In the genomic region with DNA sequence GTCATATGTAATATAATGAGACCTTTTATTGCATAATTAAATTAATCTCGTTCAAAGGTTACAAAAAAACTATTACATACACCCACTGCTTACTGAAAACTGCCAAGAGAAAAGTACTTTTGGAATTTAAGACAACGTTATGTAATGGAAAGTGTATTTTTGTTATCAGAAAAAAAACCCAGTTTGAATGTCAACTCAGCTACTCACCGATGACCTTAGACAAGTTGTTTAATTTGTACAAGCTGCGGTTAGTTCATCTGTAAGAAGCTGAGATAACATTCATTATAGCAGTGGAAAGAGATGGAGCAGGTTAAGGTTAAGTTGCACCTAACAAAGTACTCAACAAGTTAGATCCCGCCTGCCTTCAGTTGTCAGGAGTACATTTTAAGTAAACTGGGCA, we compare ENCODE assay signal across 8 cellular contexts. TPM values are rescaled to one million over a fixed set of nuclear protein-coding genes. Genes with fewer than 3 reads are reported as not detected.
DNase-seq lines count a peak whose midpoint lies in the region; ATAC-seq and TF ChIP-seq lines count a peak whose summit lies in the region.

No MANE protein-coding gene starts in this region.

- no peak for ATAC-seq in central memory CD8-positive, alpha-beta T cell (replicated peaks; ENCODE audit: extremely low read depth, poor library complexity, severe bottlenecking)
- ATAC-seq in HG02884 (IDR thresholded peaks at IDR 0.05; ENCODE audit: unreplicated experiment) (no peak), GM21619 (IDR thresholded peaks at IDR 0.05; ENCODE audit: unreplicated experiment) (no peak), GM19328 (IDR thresholded peaks at IDR 0.05; ENCODE audit: unreplicated experiment) (no peak)

- no peaks in the 10 kb centered on the region for H3K9me3 ChIP-seq in A673 (ENCODE audit: low read depth, low read length, poor library complexity, severe bottlenecking)
- no peaks in the 10 kb centered on the region for H3K9me3 ChIP-seq in muscle layer of duodenum (ENCODE audit: control insufficient read depth in 1 of 2, low read length in 2 of 2)

- H3K4me1 Mint-ChIP-seq in central memory CD8-positive, alpha-beta T cell: peaks cover 48% of the 10 kb centered on the region

- TF ChIP-seq CTCF in A673 (conservative IDR thresholded peaks at IDR 0.05; ENCODE audit: low read depth, low read length): no peak

- H3K27me3 ChIP-seq in A673 (replicated peaks; ENCODE audit: insufficient read depth, low read depth, low read length, poor library complexity): no peaks in the 10 kb centered on the region
- H3K27me3 ChIP-seq in muscle layer of duodenum (ENCODE audit: low read depth, low read length): no peaks in the 10 kb centered on the region

- POLR2A ChIA-PET in A673 (lab: Charles Lee; ENCODE audit: low non-redundant PET): no interaction called here

- H3K36me3 Mint-ChIP-seq in central memory CD8-positive, alpha-beta T cell (ENCODE audit: insufficient read depth): peaks cover 25% of the 10 kb centered on the region

- no TSS peak for BruUV-seq in A673 (replicated peaks; lab: Mats Ljungman, UMichigan)

- H3K4me3 ChIP-seq in A673 (ENCODE audit: low read depth, low read length, poor library complexity, severe bottlenecking): peak overlapping the region; percentile 83
- peak overlapping the region; percentile 93 for H3K4me3 ChIP-seq in Jurkat, Clone E6-1 (ENCODE audit: low read length)
- peak overlapping the region; percentile 89 to 96 for H3K4me3 ChIP-seq in muscle layer of duodenum (ENCODE audit: low read depth in 1 of 2, low read length in 2 of 2)

- H3K36me3 ChIP-seq in A673 (ENCODE audit: insufficient read depth, low read length, poor library complexity, severe bottlenecking) (peaks cover 28% of the 10 kb centered on the region), muscle layer of duodenum (ENCODE audit: control insufficient read depth in 1 of 2, insufficient read depth in 2 of 2, low read length in 2 of 2) (peaks cover 18 to 21% of the 10 kb centered on the region in 2 donors)

- H3K27ac ChIP-seq in A673 (ENCODE audit: low read depth, low read length, poor library complexity, severe bottlenecking): peak overlapping the region; percentile 85
- H3K27ac ChIP-seq in muscle layer of duodenum (ENCODE audit: low read length): peak overlapping the region; percentile 91

- H3K9me3 Mint-ChIP-seq in central memory CD8-positive, alpha-beta T cell: no peaks in the 10 kb centered on the region

- CTCF ChIA-PET in A673 (lab: Charles Lee): interaction anchor here (0.8 kb wide), 1 partner anchor 10 kb away, joined by 3 read pairs; no protein-coding TSS in a partner anchor

- H3K4me3 Mint-ChIP-seq in central memory CD8-positive, alpha-beta T cell: peak overlapping the region; percentile 99

- H3K4me1 ChIP-seq in A673 (ENCODE audit: insufficient read depth, low read length, poor library complexity, severe bottlenecking) (peaks cover 17% of the 10 kb centered on the region), muscle layer of duodenum (ENCODE audit: control insufficient read depth in 1 of 2, insufficient read depth in 2 of 2, low read length in 2 of 2) (peaks cover 25 to 45% of the 10 kb centered on the region in 2 donors)

- H3K27ac Mint-ChIP-seq in central memory CD8-positive, alpha-beta T cell (ENCODE audit: low read depth): peak overlapping the region; percentile 97

- intact Hi-C loops in A673 (cut with micrococcal nuclease; ENCODE audit: unreplicated experiment): no loop called here

- H3K27me3 Mint-ChIP-seq in central memory CD8-positive, alpha-beta T cell: no peaks in the 10 kb centered on the region

- DNase-seq in A673 (ENCODE audit: low spot score) (no peak), COR-L47 (lab: John Stamatoyannopoulos, UW) (no peak)
- DNase-seq in Jurkat, Clone E6-1 (ENCODE audit: low read depth, low spot score): no peak
- DNase-seq in central memory CD8-positive, alpha-beta T cell (ENCODE audit: low spot score in 2 of 2): no peak

RNA-seq across cellular contexts. Expression of a gene that starts 1.1 kb away (rescaled TPM):
- 182 and 193 TPM in 2 replicates for total RNA-seq in A673 (2021)
- polyA plus RNA-seq in Jurkat, Clone E6-1 (2012; ENCODE audit: insufficient read depth, insufficient read length): 233 TPM

RNA-seq across cellular contexts. Expression of a gene that starts 1.3 kb away (rescaled TPM):
- 88.3 and 102 TPM in 2 replicates for total RNA-seq in A673 (2021)
- 81.8 TPM for polyA plus RNA-seq in Jurkat, Clone E6-1 (2012; ENCODE audit: insufficient read depth, insufficient read length)

RNA-seq across cellular contexts. Expression of a gene that starts 19.0 kb away (rescaled TPM):
- total RNA-seq in A673 (2021): 5.6 and 7.3 TPM in 2 replicates
- 3.3 TPM for polyA plus RNA-seq in Jurkat, Clone E6-1 (2012; ENCODE audit: insufficient read depth, insufficient read length)
